Comparison of ENCODE assay signal across 25 cellular contexts in the genomic region with DNA sequence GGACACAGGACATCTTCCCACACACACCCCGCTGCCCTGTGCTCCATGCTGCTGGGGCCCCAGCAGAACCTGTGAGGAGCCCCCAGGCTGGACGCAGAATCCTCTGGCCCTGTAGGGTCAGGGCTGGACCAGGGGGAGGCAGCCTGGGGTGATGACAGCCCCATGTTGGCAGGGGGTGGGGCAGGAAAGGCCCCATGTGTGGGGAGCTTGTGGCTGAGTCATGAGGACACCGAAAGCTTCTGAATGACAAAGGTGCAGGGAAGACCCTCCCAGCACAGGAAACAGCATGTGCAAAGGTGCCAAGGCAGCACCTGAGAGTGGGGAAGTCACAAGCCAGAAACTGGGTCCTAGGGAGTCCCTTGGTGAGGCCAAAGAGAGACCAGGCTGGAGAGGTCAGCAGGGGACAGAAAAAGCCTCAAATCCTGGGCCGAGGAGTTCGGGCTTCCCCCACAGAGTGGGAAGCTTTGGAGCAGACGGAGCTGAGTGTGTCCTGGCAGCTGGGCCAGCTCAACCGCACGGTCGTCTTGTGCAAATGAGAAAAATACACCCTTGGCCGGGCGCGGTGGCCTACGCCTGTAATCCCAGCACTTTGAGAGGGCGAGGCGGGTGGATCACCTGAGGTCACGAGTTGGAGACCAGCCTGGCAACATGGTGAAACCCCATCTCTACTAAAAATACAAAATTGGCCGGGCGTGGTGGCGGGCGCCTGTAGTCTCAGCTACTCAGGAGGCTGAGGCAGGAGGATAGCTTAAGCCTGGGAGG. TPM values are rescaled to one million over a fixed set of nuclear protein-coding genes. Genes with fewer than 3 reads are reported as not detected.
DNase-seq lines count a peak whose midpoint lies in the region; ATAC-seq, FAIRE-seq and TF ChIP-seq lines count a peak whose summit lies in the region.
"Had no signal": no experiment of that assay in that cellular context is flagged by ENCODE, and none has a peak within 500 bp of the region (broad histone marks: within the 10 kb centered on the region; RNA-seq: fewer than 3 reads in every experiment).

No MANE protein-coding gene starts in this region.

- no peak for TF ChIP-seq CTCF in astrocyte (IDR thresholded peaks at IDR 0.05; ENCODE audit: insufficient read depth, low read depth, low read length)

- H3K4me1 Mint-ChIP-seq in stimulated activated naive CD8-positive, alpha-beta T cell treated with anti-CD3 and anti-CD28 coated beads, Interleukin-15, amount 100 ng/mL, for 72 hours, result peaks cover 18% of the 10 kb centered on the region
- H3K4me1 Mint-ChIP-seq in astrocyte (ENCODE audit: low read depth, unreplicated experiment), result no peaks in the 10 kb centered on the region
- H3K4me1 Mint-ChIP-seq in natural killer cell treated with Interleukin-12 subunit alpha and Interleukin-12 subunit beta and Interleukin-15 and Interleukin-18, amount 100 ng/mL, for 72 hours (ENCODE audit: low read depth in 2 of 2), result peaks cover 0 to 6% of the 10 kb centered on the region in 2 donors
- H3K4me1 Mint-ChIP-seq: CD4-positive, CD25-positive, alpha-beta regulatory T cell had no signal

- H3K27ac Mint-ChIP-seq in stimulated activated naive CD8-positive, alpha-beta T cell treated with anti-CD3 and anti-CD28 coated beads, Interleukin-15, amount 100 ng/mL, for 72 hours, result no peak overlapping the region
- H3K27ac Mint-ChIP-seq in astrocyte (ENCODE audit: unreplicated experiment), result no peak overlapping the region
- no peak overlapping the region for H3K27ac Mint-ChIP-seq in natural killer cell treated with Interleukin-12 subunit alpha and Interleukin-12 subunit beta and Interleukin-15 and Interleukin-18, amount 100 ng/mL, for 72 hours
- H3K27ac Mint-ChIP-seq: naive B cell had no signal

- FAIRE-seq in astrocyte (lab: Jason Lieb, UNC), result no peak
- FAIRE-seq: kidney had no signal

- no peak overlapping the region for H3K27ac ChIP-seq in astrocyte (ENCODE audit: low read depth, low read length)
- H3K27ac ChIP-seq: foreskin keratinocyte, ovary, testis had no signal

- no peak overlapping the region for H3K4me2 ChIP-seq in astrocyte (ENCODE audit: low read length)
- H3K4me2 ChIP-seq: SK-N-SH had no signal

- H3K79me2 ChIP-seq in astrocyte (ENCODE audit: insufficient read depth, low read length), result no peaks in the 10 kb centered on the region

- H2AFZ ChIP-seq in astrocyte (ENCODE audit: low read depth, low read length), result peak overlapping the region; percentile 4

- H3K36me3 Mint-ChIP-seq in astrocyte (ENCODE audit: low read depth, unreplicated experiment), result no peaks in the 10 kb centered on the region
- H3K36me3 Mint-ChIP-seq in natural killer cell treated with Interleukin-12 subunit alpha and Interleukin-12 subunit beta and Interleukin-15 and Interleukin-18, amount 100 ng/mL, for 72 hours, result no peaks in the 10 kb centered on the region
- H3K36me3 Mint-ChIP-seq: CD4-positive, CD25-positive, alpha-beta regulatory T cell; naive B cell had no signal

- H3K27me3 ChIP-seq in astrocyte (ENCODE audit: insufficient read depth, low read length), result no peaks in the 10 kb centered on the region
- H3K27me3 ChIP-seq: ovary, testis had no signal

- no peaks in the 10 kb centered on the region for H4K20me1 ChIP-seq in astrocyte (ENCODE audit: insufficient read depth, low read length)

- H3K27me3 Mint-ChIP-seq in stimulated activated naive CD8-positive, alpha-beta T cell treated with anti-CD3 and anti-CD28 coated beads, Interleukin-15, amount 100 ng/mL, for 72 hours, result peaks cover 47% of the 10 kb centered on the region
- peaks cover 6% of the 10 kb centered on the region for H3K27me3 Mint-ChIP-seq in astrocyte (ENCODE audit: low read depth, unreplicated experiment)
- H3K27me3 Mint-ChIP-seq in natural killer cell treated with Interleukin-12 subunit alpha and Interleukin-12 subunit beta and Interleukin-15 and Interleukin-18, amount 100 ng/mL, for 72 hours, result peaks cover 0 to 6% of the 10 kb centered on the region in 2 donors
- H3K27me3 Mint-ChIP-seq: central memory CD8-positive, alpha-beta T cell had no signal

- H3K9ac ChIP-seq in astrocyte (ENCODE audit: low read length), result no peak overlapping the region
- H3K9ac ChIP-seq: SK-N-SH had no signal

- H3K36me3 ChIP-seq in astrocyte (ENCODE audit: insufficient read depth, low read length), result no peaks in the 10 kb centered on the region
- H3K36me3 ChIP-seq: ovary had no signal

- ATAC-seq in stimulated activated naive CD8-positive, alpha-beta T cell treated with anti-CD3 and anti-CD28 coated beads, Interleukin-15, amount 100 ng/mL, for 72 hours, result peak; percentile 52
- ATAC-seq in stimulated activated naive CD8-positive, alpha-beta T cell treated with anti-CD3 and anti-CD28 coated beads, Interleukin-15, Interleukin-2, amounts not matched to agents 100 U/mL and 50 U/mL, for 24 hours, result no peak
- no peak for ATAC-seq in HG03039 (IDR thresholded peaks at IDR 0.05; ENCODE audit: unreplicated experiment)
- ATAC-seq in natural killer cell treated with Interleukin-12 subunit alpha and Interleukin-12 subunit beta and Interleukin-15 and Interleukin-18, amount 100 ng/mL, for 72 hours, result no peak

- no peak overlapping the region for H3K4me3 Mint-ChIP-seq in stimulated activated naive CD8-positive, alpha-beta T cell treated with anti-CD3 and anti-CD28 coated beads, Interleukin-15, amount 100 ng/mL, for 72 hours
- H3K4me3 Mint-ChIP-seq in astrocyte (ENCODE audit: unreplicated experiment), result no peak overlapping the region
- H3K4me3 Mint-ChIP-seq in natural killer cell treated with Interleukin-12 subunit alpha and Interleukin-12 subunit beta and Interleukin-15 and Interleukin-18, amount 100 ng/mL, for 72 hours, result no peak overlapping the region
- H3K4me3 Mint-ChIP-seq: central memory CD8-positive, alpha-beta T cell had no signal

- no peaks in the 10 kb centered on the region for H3K9me3 Mint-ChIP-seq in stimulated activated naive CD8-positive, alpha-beta T cell treated with anti-CD3 and anti-CD28 coated beads, Interleukin-15, amount 100 ng/mL, for 72 hours
- no peaks in the 10 kb centered on the region for H3K9me3 Mint-ChIP-seq in astrocyte (ENCODE audit: unreplicated experiment)
- H3K9me3 Mint-ChIP-seq in natural killer cell treated with Interleukin-12 subunit alpha and Interleukin-12 subunit beta and Interleukin-15 and Interleukin-18, amount 100 ng/mL, for 72 hours, result no peaks in the 10 kb centered on the region
- H3K9me3 Mint-ChIP-seq: CD4-positive, CD25-positive, alpha-beta regulatory T cell; central memory CD8-positive, alpha-beta T cell had no signal

- H3K4me3 ChIP-seq in astrocyte (ENCODE audit: insufficient read depth, low read depth, low read length), result no peak overlapping the region
- H3K4me3 ChIP-seq: ovary, testis had no signal

- H3K4me1 ChIP-seq in astrocyte (ENCODE audit: insufficient read depth, low read length), result no peaks in the 10 kb centered on the region
- H3K4me1 ChIP-seq: foreskin keratinocyte had no signal

- DNase-seq in stimulated activated naive CD8-positive, alpha-beta T cell treated with anti-CD3 and anti-CD28 coated beads, Interleukin-15, amount 100 ng/mL, for 72 hours, result no peak
- DNase-seq in stimulated activated naive CD8-positive, alpha-beta T cell treated with anti-CD3 and anti-CD28 coated beads, Interleukin-15, Interleukin-2, amounts not matched to agents 100 U/mL and 50 U/mL, for 24 hours, result no peak
- DNase-seq in astrocyte (ENCODE audit: low read depth), result no peak
- DNase-seq in natural killer cell treated with Interleukin-12 subunit alpha and Interleukin-12 subunit beta and Interleukin-15 and Interleukin-18, amount 100 ng/mL, for 72 hours (ENCODE audit: low spot score), result no peak
- no peak for DNase-seq in EL
- DNase-seq: activated CD4-positive, alpha-beta T cell treated with anti-CD3 and anti-CD28 coated beads for 1 hour; activated naive CD4-positive, alpha-beta T cell treated with Interleukin-2 at 50 U/mL for 16 hours; CD4-positive, CD25-positive, alpha-beta regulatory T cell; DMS79 treated with DMSO at 0.1 percent for 48 hours; foreskin keratinocyte; KG1; kidney; mammary epithelial cell; naive B cell; NCI-H187 treated with DMSO at 0.1 percent for 48 hours; NCI-H226; NCI-H82; ovary; SK-N-SH; testis had no signal

- no peaks in the 10 kb centered on the region for H3K9me3 ChIP-seq in astrocyte (ENCODE audit: insufficient read depth, low read depth, low read length)
- H3K9me3 ChIP-seq: SK-N-SH, testis had no signal

RNA-seq across cellular contexts. Expression of a gene that starts 17.5 kb away (rescaled TPM):
- total RNA-seq in astrocyte, result 3.0 and 4.4 TPM in 2 replicates
- 1 to 10 TPM; 2.3 to 2.8 TPM for total RNA-seq in natural killer cell treated with Interleukin-12 subunit alpha and Interleukin-12 subunit beta and Interleukin-15 and Interleukin-18, amount 100 ng/mL, for 72 hours

RNA-seq across cellular contexts. Expression of a gene that starts 41.3 kb away (rescaled TPM):
- total RNA-seq in astrocyte, result not detected in 2 replicates
- total RNA-seq in natural killer cell treated with Interleukin-12 subunit alpha and Interleukin-12 subunit beta and Interleukin-15 and Interleukin-18, amount 100 ng/mL, for 72 hours, result not detected
- total RNA-seq: aorta; CD4-positive, CD25-positive, alpha-beta regulatory T cell; epithelial cell of proximal tubule; foreskin keratinocyte; kidney; right cardiac atrium had no signal

RNA-seq across cellular contexts. Expression of a gene that starts 53.7 kb away (rescaled TPM):
- total RNA-seq in astrocyte, result 35.5 and 36.2 TPM in 2 replicates
- 100 to 1,000 TPM in 1 of 2 donors, 10 to 100 TPM in 1; 69.1 to 103 TPM for total RNA-seq in natural killer cell treated with Interleukin-12 subunit alpha and Interleukin-12 subunit beta and Interleukin-15 and Interleukin-18, amount 100 ng/mL, for 72 hours
